9 cellular contexts compared by ENCODE assay signal in the genomic region with DNA sequence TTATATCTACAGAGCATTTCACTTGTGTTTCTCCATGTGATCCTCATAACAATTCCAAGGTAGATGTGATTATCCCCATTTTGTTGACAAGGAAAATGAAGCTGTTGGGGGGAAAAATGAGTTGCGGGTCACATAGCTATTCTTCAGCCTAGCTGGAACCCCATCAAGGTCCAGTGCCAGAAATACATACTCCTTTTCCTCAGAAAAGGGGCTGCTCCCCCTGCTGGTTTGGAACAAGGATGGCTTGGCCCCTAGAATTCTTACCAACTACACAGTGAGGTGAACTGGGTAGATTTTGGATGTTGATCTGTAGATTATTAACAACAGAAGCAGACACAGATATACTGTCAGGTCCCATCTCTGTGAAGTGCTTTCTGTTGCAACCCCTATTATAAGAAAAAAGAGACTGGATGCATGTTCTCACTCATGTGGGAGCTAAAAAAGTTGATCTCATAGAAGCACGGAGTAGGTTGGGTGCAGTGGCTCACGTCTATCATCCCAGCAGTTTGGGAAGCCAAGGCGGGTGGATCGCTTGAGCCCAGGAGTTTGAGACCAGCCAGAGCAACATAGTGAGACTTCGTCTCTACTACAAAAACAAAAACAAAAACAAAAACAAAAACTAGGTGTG. TPM values are rescaled to one million over a fixed set of nuclear protein-coding genes. Genes with fewer than 3 reads are reported as not detected.
DNase-seq lines count a peak whose midpoint lies in the region; ATAC-seq and TF ChIP-seq lines count a peak whose summit lies in the region.
"Had no signal": no experiment of that assay in that cellular context is flagged by ENCODE, and none has a peak within 500 bp of the region (broad histone marks: within the 10 kb centered on the region; RNA-seq: fewer than 3 reads in every experiment).

No MANE protein-coding gene starts in this region.

- H3K27me3 Mint-ChIP-seq in CD4-positive, alpha-beta T cell, result no peaks in the 10 kb centered on the region
- H3K27me3 Mint-ChIP-seq in activated T-cell treated with anti-CD3 and anti-CD28 coated beads, Interleukin-2, amount 50 U/mL, for 72 hours (ENCODE audit: low read depth), result no peaks in the 10 kb centered on the region

- H3K27ac ChIP-seq in CD4-positive, alpha-beta T cell (ENCODE audit: low read depth, low read length), result no peak overlapping the region
- H3K27ac ChIP-seq: SK-N-MC had no signal

- H3K27ac Mint-ChIP-seq in CD4-positive, alpha-beta T cell, result peak overlapping the region; percentile 78
- peak overlapping the region; percentile 52 for H3K27ac Mint-ChIP-seq in activated T-cell treated with anti-CD3 and anti-CD28 coated beads, Interleukin-2, amount 50 U/mL, for 72 hours

- no peak overlapping the region for H3K4me3 Mint-ChIP-seq in CD4-positive, alpha-beta T cell
- H3K4me3 Mint-ChIP-seq in activated T-cell treated with anti-CD3 and anti-CD28 coated beads, Interleukin-2, amount 50 U/mL, for 72 hours, result no peak overlapping the region

- CTCF ChIA-PET in CD4-positive, alpha-beta T cell (lab: Charles Lee), result interaction anchor here (0.5 to 1.3 kb wide), 11 partner anchors 8 to 291 kb away, joined by 3 to 9 read pairs (median 3); a partner anchor contains a TSS

- intact Hi-C loops in CD4-positive, alpha-beta T cell (cut with DNase I, micrococcal nuclease), result loop anchor here (1.0 to 2.0 kb wide), 2 partner anchors 33 to 291 kb away; no protein-coding TSS in a partner anchor

- peak; percentile 69 for TF ChIP-seq CTCF in CD4-positive, alpha-beta T cell (IDR thresholded peaks at IDR 0.05)

- H3K27me3 ChIP-seq in CD4-positive, alpha-beta T cell (ENCODE audit: control insufficient read depth, insufficient read depth, low read length), result no peaks in the 10 kb centered on the region

- peak; percentile 56 for ATAC-seq in CD4-positive, alpha-beta T cell (ENCODE audit: poor library complexity)
- ATAC-seq in GM19043 (IDR thresholded peaks at IDR 0.05; ENCODE audit: low read depth, unreplicated experiment) (peak; percentile 53), HG03159 (IDR thresholded peaks at IDR 0.05; ENCODE audit: unreplicated experiment) (no peak), HG03457 (IDR thresholded peaks at IDR 0.05; ENCODE audit: unreplicated experiment) (no peak)
- peak in 1 of 2 donors; percentile 38 for ATAC-seq in activated T-cell treated with anti-CD3 and anti-CD28 coated beads, Interleukin-2, amount 50 U/mL, for 72 hours (replicated peaks in 1 of 2)

- peak in 8 of 10 experiments; percentile 19 to 43 (median 28) for DNase-seq in CD4-positive, alpha-beta T cell
- DNase-seq in NCI-H345 treated with DMSO at 0.1 percent for 48 hours (lab: John Stamatoyannopoulos, UW; ENCODE audit: unreplicated experiment), result peak; percentile 6
- peak; percentile 46 to 49 for DNase-seq in activated T-cell treated with anti-CD3 and anti-CD28 coated beads, Interleukin-2, amount 50 U/mL, for 72 hours
- peak; percentile 47 for DNase-seq in fibroblast of the conjunctiva (ENCODE audit: low read depth)
- peak; percentile 37 for DNase-seq in pulmonary artery endothelial cell (ENCODE audit: low read depth, low spot score)

- peaks cover 27% of the 10 kb centered on the region for H3K4me1 Mint-ChIP-seq in CD4-positive, alpha-beta T cell (ENCODE audit: low read depth)
- H3K4me1 Mint-ChIP-seq in activated T-cell treated with anti-CD3 and anti-CD28 coated beads, Interleukin-2, amount 50 U/mL, for 72 hours (ENCODE audit: low read depth), result peaks cover 49% of the 10 kb centered on the region

- H3K9me3 Mint-ChIP-seq in CD4-positive, alpha-beta T cell, result no peaks in the 10 kb centered on the region
- no peaks in the 10 kb centered on the region for H3K9me3 Mint-ChIP-seq in activated T-cell treated with anti-CD3 and anti-CD28 coated beads, Interleukin-2, amount 50 U/mL, for 72 hours

- POLR2A ChIA-PET in CD4-positive, alpha-beta T cell (lab: Charles Lee), result interaction anchor here (0.6 to 1.0 kb wide), 3 partner anchors 56 to 241 kb away, joined by 3 read pairs; a partner anchor contains a TSS

- H3K36me3 Mint-ChIP-seq in CD4-positive, alpha-beta T cell (ENCODE audit: low read depth), result peaks cover 60% of the 10 kb centered on the region
- H3K36me3 Mint-ChIP-seq in activated T-cell treated with anti-CD3 and anti-CD28 coated beads, Interleukin-2, amount 50 U/mL, for 72 hours (ENCODE audit: insufficient read depth in 2 of 2), result peaks cover 2 to 31% of the 10 kb centered on the region in 2 donors

- H3K9me3 ChIP-seq in CD4-positive, alpha-beta T cell (ENCODE audit: control insufficient read depth, low read length), result no peaks in the 10 kb centered on the region

RNA-seq across cellular contexts. Expression of a gene that starts 8.9 kb away (rescaled TPM):
- 1 to 10 TPM; 2.5 to 5.0 TPM for total RNA-seq in CD4-positive, alpha-beta T cell
- 10 to 100 TPM; 22.8 to 25.0 TPM for total RNA-seq in activated T-cell treated with anti-CD3 and anti-CD28 coated beads, Interleukin-2, amount 50 U/mL, for 72 hours
- 0.46 and 0.86 TPM in 2 replicates for total RNA-seq in pulmonary artery endothelial cell

RNA-seq across cellular contexts. Expression of a gene that starts 11.9 kb away (rescaled TPM):
- total RNA-seq in CD4-positive, alpha-beta T cell, result 100 to 1,000 TPM; 118 to 126 TPM
- 10 to 100 TPM; 23.0 to 28.9 TPM for total RNA-seq in activated T-cell treated with anti-CD3 and anti-CD28 coated beads, Interleukin-2, amount 50 U/mL, for 72 hours
- total RNA-seq in pulmonary artery endothelial cell, result 94.9 and 101 TPM in 2 replicates

RNA-seq across cellular contexts. Expression of a gene that starts 32.7 kb away (rescaled TPM):
- total RNA-seq in CD4-positive, alpha-beta T cell, result 1 to 10 TPM in 1 of 2 experiments, under 1 TPM in 1; 0.82 to 1.2 TPM
- 1 to 10 TPM; 7.8 to 9.9 TPM for total RNA-seq in activated T-cell treated with anti-CD3 and anti-CD28 coated beads, Interleukin-2, amount 50 U/mL, for 72 hours
- 13.8 and 23.2 TPM in 2 replicates for total RNA-seq in pulmonary artery endothelial cell

RNA-seq across cellular contexts. Expression of a gene that starts 50.2 kb away (rescaled TPM):
- under 1 TPM; 0.22 to 0.47 TPM for total RNA-seq in CD4-positive, alpha-beta T cell
- total RNA-seq in activated T-cell treated with anti-CD3 and anti-CD28 coated beads, Interleukin-2, amount 50 U/mL, for 72 hours, result 1 to 10 TPM; 1.4 to 1.9 TPM
- total RNA-seq in pulmonary artery endothelial cell, result 0.07 and 0.11 TPM in 2 replicates

RNA-seq across cellular contexts. Expression of a gene that starts 55.9 kb away (rescaled TPM):
- total RNA-seq in CD4-positive, alpha-beta T cell, result 10 to 100 TPM; 21.6 to 27.4 TPM
- total RNA-seq in activated T-cell treated with anti-CD3 and anti-CD28 coated beads, Interleukin-2, amount 50 U/mL, for 72 hours, result 10 to 100 TPM; 49.4 to 56.6 TPM
- total RNA-seq in pulmonary artery endothelial cell, result 35.2 and 45.7 TPM in 2 replicates

Comparison
In these comparisons a context has a peak if more than half of its experiments do, and no peak if none do; other contexts are left out.
1. ATAC-seq: peak in CD4-positive, alpha-beta T cell (single experiment) and GM19043 (single experiment); none in HG03159 (single experiment) and HG03457 (single experiment).
2. Peak in every context shown above with its lines, with median percentiles within 50 percentile points of each other: DNase-seq.